Comparison of ENCODE assay signal across 1 cellular context in the genomic region with DNA sequence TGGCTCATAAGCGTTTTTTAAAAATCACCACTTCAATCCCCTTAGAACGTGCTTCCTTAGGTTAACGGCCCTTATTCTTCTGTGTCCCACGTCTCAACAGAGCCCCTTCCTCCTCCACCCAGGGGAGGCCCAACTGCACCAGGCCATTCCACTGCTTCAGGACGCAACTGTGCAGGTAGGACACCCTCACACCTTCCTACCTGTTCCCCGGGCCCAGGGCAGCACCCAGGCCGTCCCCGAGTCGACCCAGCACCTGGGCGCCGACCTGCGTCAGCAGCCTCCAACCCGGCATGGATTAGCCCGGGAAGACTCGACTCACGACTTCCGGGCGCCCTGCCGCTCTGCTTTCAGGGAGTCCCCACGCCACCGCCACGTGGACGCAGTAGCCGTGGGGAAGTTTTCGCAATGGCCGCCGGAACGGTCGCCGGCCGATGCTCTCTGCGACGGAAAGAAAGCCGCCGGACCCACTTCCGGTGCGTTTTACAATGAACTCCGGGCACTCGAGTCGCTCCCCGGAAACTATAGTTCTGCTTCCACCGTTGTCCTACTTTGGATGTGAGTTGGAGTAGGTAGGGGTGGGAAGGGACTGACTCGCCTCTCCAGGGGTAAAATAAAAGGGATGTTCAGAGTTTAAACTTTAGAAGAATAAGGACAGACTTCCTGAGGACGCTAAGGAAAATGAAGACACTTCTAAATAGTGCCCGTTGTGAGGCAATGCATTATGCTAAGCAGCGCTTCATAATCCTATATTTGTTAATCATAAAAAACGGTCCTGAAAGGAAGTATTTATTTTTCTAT.
A peak's percentile ranks its signal among the peaks of the same experiment; 100 is the strongest.
TF ChIP-seq lines count a peak whose summit lies in the region.

A gene (minus strand): TSS at position 442 of the 798 bp plus-strand sequence. CDS start 150 bp downstream, at position 292.

TF ChIP-seq in HEK293, 187 proteins besides CTCF, POLR2A, EP300 and RAD21 (continued from another document and continues in another):
- TF ChIP-seq, protein P1, sequence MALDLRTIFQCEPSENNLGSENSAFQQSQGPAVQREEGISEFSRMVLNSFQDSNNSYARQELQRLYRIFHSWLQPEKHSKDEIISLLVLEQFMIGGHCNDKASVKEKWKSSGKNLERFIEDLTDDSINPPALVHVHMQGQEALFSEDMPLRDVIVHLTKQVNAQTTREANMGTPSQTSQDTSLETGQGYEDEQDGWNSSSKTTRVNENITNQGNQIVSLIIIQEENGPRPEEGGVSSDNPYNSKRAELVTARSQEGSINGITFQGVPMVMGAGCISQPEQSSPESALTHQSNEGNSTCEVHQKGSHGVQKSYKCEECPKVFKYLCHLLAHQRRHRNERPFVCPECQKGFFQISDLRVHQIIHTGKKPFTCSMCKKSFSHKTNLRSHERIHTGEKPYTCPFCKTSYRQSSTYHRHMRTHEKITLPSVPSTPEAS (tag by site-specific recombination; IDR thresholded peaks at IDR 0.05), result no peak
- peak; percentile 98 for TF ChIP-seq ZNF660 (tag by site-specific recombination; IDR thresholded peaks at IDR 0.05)
- TF ChIP-seq ZNF837 (tag by site-specific recombination; IDR thresholded peaks at IDR 0.05), result no peak
- no peak for TF ChIP-seq ZNF416 (tag by site-specific recombination; IDR thresholded peaks at IDR 0.05)
- TF ChIP-seq ZNF626 (tag by site-specific recombination; IDR thresholded peaks at IDR 0.05), result no peak
- no peak for TF ChIP-seq ZNF707 (tag by site-specific recombination; IDR thresholded peaks at IDR 0.05)
- TF ChIP-seq, protein P2, sequence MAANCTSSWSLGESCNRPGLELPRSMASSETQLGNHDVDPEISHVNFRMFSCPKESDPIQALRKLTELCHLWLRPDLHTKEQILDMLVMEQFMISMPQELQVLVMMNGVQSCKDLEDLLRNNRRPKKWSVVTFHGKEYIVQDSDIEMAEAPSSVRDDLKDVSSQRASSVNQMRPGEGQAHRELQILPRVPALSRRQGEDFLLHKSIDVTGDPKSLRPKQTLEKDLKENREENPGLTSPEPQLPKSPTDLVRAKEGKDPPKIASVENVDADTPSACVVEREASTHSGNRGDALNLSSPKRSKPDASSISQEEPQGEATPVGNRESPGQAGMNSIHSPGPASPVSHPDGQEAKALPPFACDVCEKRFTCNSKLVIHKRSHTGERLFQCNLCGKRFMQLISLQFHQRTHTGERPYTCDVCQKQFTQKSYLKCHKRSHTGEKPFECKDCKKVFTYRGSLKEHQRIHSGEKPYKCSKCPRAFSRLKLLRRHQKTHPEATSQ (tag by site-specific recombination; IDR thresholded peaks at IDR 0.05), result 0 out of 2 replicates have a peak, but pooled peaks have one; percentile 12
- no peak for TF ChIP-seq ZNF670 (tag by site-specific recombination; IDR thresholded peaks at IDR 0.05; ENCODE audit: low read depth)
- TF ChIP-seq OSR2 (tag by site-specific recombination; IDR thresholded peaks at IDR 0.05), result peak; percentile 44
- TF ChIP-seq ZNF549 (tag by site-specific recombination; IDR thresholded peaks at IDR 0.05), result no peak
- TF ChIP-seq ZNF132 (tag by site-specific recombination; IDR thresholded peaks at IDR 0.05; ENCODE audit: borderline replicate concordance), result no peak
- TF ChIP-seq ZNF423 (tag by site-specific recombination; IDR thresholded peaks at IDR 0.05), result no peak
- peak; percentile 72 for TF ChIP-seq ZEB2 (tag by site-specific recombination; IDR thresholded peaks at IDR 0.05)
- TF ChIP-seq ZNF23 (tag by site-specific recombination; IDR thresholded peaks at IDR 0.05; ENCODE audit: borderline replicate concordance), result no peak
- TF ChIP-seq, protein P3, sequence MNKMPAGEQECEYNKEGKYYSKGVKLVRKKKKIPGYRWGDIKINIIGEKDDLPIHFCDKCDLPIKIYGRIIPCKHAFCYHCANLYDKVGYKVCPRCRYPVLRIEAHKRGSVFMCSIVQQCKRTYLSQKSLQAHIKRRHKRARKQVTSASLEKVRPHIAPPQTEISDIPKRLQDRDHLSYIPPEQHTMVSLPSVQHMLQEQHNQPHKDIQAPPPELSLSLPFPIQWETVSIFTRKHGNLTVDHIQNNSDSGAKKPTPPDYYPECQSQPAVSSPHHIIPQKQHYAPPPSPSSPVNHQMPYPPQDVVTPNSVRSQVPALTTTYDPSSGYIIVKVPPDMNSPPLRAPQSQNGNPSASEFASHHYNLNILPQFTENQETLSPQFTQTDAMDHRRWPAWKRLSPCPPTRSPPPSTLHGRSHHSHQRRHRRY (tag by site-specific recombination; IDR thresholded peaks at IDR 0.05), result no peak
- peak; percentile 79; the same call in 1 of the 2 replicates for TF ChIP-seq SP7 (tag by site-specific recombination; IDR thresholded peaks at IDR 0.05)
- TF ChIP-seq ZNF354C (tag by site-specific recombination; IDR thresholded peaks at IDR 0.05; ENCODE audit: borderline replicate concordance, low read depth), result no peak
- no peak for TF ChIP-seq ZNF433 (tag by site-specific recombination; IDR thresholded peaks at IDR 0.05; ENCODE audit: low read depth)
- TF ChIP-seq, protein P4, sequence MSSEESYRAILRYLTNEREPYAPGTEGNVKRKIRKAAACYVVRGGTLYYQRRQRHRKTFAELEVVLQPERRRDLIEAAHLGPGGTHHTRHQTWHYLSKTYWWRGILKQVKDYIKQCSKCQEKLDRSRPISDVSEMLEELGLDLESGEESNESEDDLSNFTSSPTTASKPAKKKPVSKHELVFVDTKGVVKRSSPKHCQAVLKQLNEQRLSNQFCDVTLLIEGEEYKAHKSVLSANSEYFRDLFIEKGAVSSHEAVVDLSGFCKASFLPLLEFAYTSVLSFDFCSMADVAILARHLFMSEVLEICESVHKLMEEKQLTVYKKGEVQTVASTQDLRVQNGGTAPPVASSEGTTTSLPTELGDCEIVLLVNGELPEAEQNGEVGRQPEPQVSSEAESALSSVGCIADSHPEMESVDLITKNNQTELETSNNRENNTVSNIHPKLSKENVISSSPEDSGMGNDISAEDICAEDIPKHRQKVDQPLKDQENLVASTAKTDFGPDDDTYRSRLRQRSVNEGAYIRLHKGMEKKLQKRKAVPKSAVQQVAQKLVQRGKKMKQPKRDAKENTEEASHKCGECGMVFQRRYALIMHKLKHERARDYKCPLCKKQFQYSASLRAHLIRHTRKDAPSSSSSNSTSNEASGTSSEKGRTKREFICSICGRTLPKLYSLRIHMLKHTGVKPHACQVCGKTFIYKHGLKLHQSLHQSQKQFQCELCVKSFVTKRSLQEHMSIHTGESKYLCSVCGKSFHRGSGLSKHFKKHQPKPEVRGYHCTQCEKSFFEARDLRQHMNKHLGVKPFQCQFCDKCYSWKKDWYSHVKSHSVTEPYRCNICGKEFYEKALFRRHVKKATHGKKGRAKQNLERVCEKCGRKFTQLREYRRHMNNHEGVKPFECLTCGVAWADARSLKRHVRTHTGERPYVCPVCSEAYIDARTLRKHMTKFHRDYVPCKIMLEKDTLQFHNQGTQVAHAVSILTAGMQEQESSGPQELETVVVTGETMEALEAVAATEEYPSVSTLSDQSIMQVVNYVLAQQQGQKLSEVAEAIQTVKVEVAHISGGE (tag by site-specific recombination; conservative IDR thresholded peaks at IDR 0.05; ENCODE audit: low read depth), result peak; percentile 99
- TF ChIP-seq SETDB1 (IDR thresholded peaks at IDR 0.05; ENCODE audit: insufficient read length, low read length), result no peak
- TF ChIP-seq ZNF623 (tag by site-specific recombination; IDR thresholded peaks at IDR 0.05), result no peak
- TF ChIP-seq, protein P5, sequence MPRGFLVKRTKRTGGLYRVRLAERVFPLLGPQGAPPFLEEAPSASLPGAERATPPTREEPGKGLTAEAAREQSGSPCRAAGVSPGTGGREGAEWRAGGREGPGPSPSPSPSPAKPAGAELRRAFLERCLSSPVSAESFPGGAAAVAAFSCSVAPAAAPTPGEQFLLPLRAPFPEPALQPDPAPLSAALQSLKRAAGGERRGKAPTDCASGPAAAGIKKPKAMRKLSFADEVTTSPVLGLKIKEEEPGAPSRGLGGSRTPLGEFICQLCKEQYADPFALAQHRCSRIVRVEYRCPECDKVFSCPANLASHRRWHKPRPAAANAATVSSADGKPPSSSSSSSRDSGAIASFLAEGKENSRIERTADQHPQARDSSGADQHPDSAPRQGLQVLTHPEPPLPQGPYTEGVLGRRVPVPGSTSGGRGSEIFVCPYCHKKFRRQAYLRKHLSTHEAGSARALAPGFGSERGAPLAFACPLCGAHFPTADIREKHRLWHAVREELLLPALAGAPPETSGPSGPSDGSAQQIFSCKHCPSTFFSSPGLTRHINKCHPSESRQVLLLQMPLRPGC (tag by site-specific recombination; IDR thresholded peaks at IDR 0.05), result 0 out of 2 replicates have a peak, but pooled peaks have one; percentile 42
- TF ChIP-seq BCL11A (tag by site-specific recombination; IDR thresholded peaks at IDR 0.05; ENCODE audit: low read depth), result no peak
- TF ChIP-seq ZNF174 (tag by site-specific recombination; IDR thresholded peaks at IDR 0.05), result no peak
- peak; percentile 32; the same call in 1 of the 2 replicates for TF ChIP-seq KLF10 (tag by site-specific recombination; IDR thresholded peaks at IDR 0.05)
- TF ChIP-seq ZNF266 (tag by site-specific recombination; IDR thresholded peaks at IDR 0.05; ENCODE audit: low read depth), result no peak
- TF ChIP-seq SP3 (tag by site-specific recombination; IDR thresholded peaks at IDR 0.05), result peak; percentile 34; the same call in 1 of the 2 replicates
- no peak for TF ChIP-seq ZNF529 (tag by site-specific recombination; IDR thresholded peaks at IDR 0.05; ENCODE audit: insufficient replicate concordance)
- no peak for TF ChIP-seq ZNF221 (tag by site-specific recombination; IDR thresholded peaks at IDR 0.05; ENCODE audit: borderline replicate concordance)
- peak; percentile 40 for TF ChIP-seq ZNF335 (tag by site-specific recombination; conservative IDR thresholded peaks at IDR 0.05)
- TF ChIP-seq ZNF223 (tag by site-specific recombination; IDR thresholded peaks at IDR 0.05), result no peak
- no peak for TF ChIP-seq ZNF133 (tag by site-specific recombination; IDR thresholded peaks at IDR 0.05)
- TF ChIP-seq ZNF146 (tag by site-specific recombination; IDR thresholded peaks at IDR 0.05), result 0 out of 2 replicates have a peak, but pooled peaks have one; percentile 7
- no peak for TF ChIP-seq ZNF19 (tag by site-specific recombination; IDR thresholded peaks at IDR 0.05; ENCODE audit: low read depth)
- TF ChIP-seq ZNF585B (tag by site-specific recombination; IDR thresholded peaks at IDR 0.05), result no peak
- peak; percentile 93 for TF ChIP-seq YY1 (tag by site-specific recombination; IDR thresholded peaks at IDR 0.05)
- TF ChIP-seq, protein P6, sequence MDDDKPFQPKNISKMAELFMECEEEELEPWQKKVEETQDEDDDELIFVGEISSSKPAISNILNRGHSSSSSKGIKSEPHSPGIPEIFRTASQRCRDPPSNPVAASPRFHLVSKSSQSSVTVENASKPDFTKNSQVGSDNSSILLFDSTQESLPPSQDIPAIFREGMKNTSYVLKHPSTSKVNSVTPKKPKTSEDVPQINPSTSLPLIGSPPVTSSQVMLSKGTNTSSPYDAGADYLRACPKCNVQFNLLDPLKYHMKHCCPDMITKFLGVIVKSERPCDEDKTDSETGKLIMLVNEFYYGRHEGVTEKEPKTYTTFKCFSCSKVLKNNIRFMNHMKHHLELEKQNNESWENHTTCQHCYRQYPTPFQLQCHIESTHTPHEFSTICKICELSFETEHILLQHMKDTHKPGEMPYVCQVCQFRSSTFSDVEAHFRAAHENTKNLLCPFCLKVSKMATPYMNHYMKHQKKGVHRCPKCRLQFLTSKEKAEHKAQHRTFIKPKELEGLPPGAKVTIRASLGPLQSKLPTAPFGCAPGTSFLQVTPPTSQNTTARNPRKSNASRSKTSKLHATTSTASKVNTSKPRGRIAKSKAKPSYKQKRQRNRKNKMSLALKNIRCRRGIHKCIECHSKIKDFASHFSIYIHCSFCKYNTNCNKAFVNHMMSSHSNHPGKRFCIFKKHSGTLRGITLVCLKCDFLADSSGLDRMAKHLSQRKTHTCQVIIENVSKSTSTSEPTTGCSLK (tag by site-specific recombination; IDR thresholded peaks at IDR 0.05), result no peak
- no peak for TF ChIP-seq ZSCAN16 (tag by site-specific recombination; IDR thresholded peaks at IDR 0.05)
- TF ChIP-seq ZFP3 (tag by site-specific recombination; IDR thresholded peaks at IDR 0.05; ENCODE audit: low read depth), result no peak
- no peak for TF ChIP-seq ZNF791 (tag by site-specific recombination; IDR thresholded peaks at IDR 0.05)
- peak; percentile 83; the same call in 1 of the 2 replicates for TF ChIP-seq ZNF561 (tag by site-specific recombination; IDR thresholded peaks at IDR 0.05; ENCODE audit: borderline replicate concordance)
- TF ChIP-seq ZNF514 (tag by site-specific recombination; IDR thresholded peaks at IDR 0.05), result no peak
- no peak for TF ChIP-seq ZNF175 (tag by site-specific recombination; IDR thresholded peaks at IDR 0.05)
- TF ChIP-seq, protein P7, sequence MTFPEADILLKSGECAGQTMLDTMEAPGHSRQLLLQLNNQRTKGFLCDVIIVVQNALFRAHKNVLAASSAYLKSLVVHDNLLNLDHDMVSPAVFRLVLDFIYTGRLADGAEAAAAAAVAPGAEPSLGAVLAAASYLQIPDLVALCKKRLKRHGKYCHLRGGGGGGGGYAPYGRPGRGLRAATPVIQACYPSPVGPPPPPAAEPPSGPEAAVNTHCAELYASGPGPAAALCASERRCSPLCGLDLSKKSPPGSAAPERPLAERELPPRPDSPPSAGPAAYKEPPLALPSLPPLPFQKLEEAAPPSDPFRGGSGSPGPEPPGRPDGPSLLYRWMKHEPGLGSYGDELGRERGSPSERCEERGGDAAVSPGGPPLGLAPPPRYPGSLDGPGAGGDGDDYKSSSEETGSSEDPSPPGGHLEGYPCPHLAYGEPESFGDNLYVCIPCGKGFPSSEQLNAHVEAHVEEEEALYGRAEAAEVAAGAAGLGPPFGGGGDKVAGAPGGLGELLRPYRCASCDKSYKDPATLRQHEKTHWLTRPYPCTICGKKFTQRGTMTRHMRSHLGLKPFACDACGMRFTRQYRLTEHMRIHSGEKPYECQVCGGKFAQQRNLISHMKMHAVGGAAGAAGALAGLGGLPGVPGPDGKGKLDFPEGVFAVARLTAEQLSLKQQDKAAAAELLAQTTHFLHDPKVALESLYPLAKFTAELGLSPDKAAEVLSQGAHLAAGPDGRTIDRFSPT (tag by site-specific recombination; IDR thresholded peaks at IDR 0.05), result no peak
- no peak for TF ChIP-seq ZNF501 (tag by site-specific recombination; IDR thresholded peaks at IDR 0.05)
- TF ChIP-seq, protein P8, sequence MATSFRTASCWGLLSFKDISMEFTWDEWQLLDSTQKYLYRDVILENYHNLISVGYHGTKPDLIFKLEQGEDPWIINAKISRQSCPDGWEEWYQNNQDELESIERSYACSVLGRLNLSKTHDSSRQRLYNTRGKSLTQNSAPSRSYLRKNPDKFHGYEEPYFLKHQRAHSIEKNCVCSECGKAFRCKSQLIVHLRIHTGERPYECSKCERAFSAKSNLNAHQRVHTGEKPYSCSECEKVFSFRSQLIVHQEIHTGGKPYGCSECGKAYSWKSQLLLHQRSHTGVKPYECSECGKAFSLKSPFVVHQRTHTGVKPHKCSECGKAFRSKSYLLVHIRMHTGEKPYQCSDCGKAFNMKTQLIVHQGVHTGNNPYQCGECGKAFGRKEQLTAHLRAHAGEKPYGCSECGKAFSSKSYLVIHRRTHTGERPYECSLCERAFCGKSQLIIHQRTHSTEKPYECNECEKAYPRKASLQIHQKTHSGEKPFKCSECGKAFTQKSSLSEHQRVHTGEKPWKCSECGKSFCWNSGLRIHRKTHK (tag by site-specific recombination; IDR thresholded peaks at IDR 0.05), result no peak
- no peak for TF ChIP-seq GLI2 (tag by site-specific recombination; IDR thresholded peaks at IDR 0.05; ENCODE audit: borderline replicate concordance, low read depth)
- TF ChIP-seq ZNF560 (tag by site-specific recombination; IDR thresholded peaks at IDR 0.05; ENCODE audit: borderline replicate concordance), result no peak
- TF ChIP-seq ZNF510 (tag by site-specific recombination; IDR thresholded peaks at IDR 0.05; ENCODE audit: insufficient replicate concordance), result no peak
- TF ChIP-seq ZNF169 (tag by site-specific recombination; IDR thresholded peaks at IDR 0.05), result no peak
- no peak for TF ChIP-seq MZF1 (tag by site-specific recombination; IDR thresholded peaks at IDR 0.05; ENCODE audit: borderline replicate concordance)
- no peak for TF ChIP-seq ZNF830 (tag by site-specific recombination; IDR thresholded peaks at IDR 0.05; ENCODE audit: low read depth)
